ENCODE assay signal across 28 cellular contexts in the genomic region with DNA sequence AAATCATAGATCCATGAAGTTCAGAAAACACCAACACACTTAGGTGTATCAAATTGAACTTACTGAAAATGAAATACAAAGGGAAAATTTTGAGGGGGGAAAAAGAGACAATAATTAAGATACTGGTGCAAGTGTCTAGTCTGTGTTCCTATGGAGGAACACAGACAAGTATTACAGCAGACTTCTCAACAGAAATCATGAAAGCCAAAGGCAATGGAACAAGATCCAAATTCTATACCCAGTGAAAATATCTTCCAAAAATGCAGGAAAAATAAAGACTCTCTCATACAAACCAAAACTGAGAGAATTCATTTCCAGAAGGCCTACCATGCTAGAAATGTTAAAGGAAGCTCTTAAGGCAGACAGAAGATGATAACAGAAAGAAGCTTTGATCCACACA.
DNase-seq lines count a peak whose midpoint lies in the region; ATAC-seq, FAIRE-seq and TF ChIP-seq lines count a peak whose summit lies in the region.
"Had no signal": no experiment of that assay in that cellular context is flagged by ENCODE, and none has a peak within 500 bp of the region (broad histone marks: within the 10 kb centered on the region; RNA-seq: fewer than 3 reads in every experiment).

No MANE protein-coding gene starts in this region.

- H2AFZ ChIP-seq in HepG2 (ENCODE audit: low read length): no peak overlapping the region
- H2AFZ ChIP-seq in K562 (ENCODE audit: low read depth, low read length): no peak overlapping the region

- H4K20me1 ChIP-seq in HepG2 (ENCODE audit: insufficient read depth, low read length) (no peaks in the 10 kb centered on the region), K562 (replicated peaks; ENCODE audit: control insufficient read depth, insufficient read depth, low read length) (no peaks in the 10 kb centered on the region)
- H4K20me1 ChIP-seq: BLaER1 had no signal

- TF ChIP-seq CTCF in HepG2 (CRISPR knock-in tag; IDR thresholded peaks at IDR 0.05) (no peak), right lobe of liver (IDR thresholded peaks at IDR 0.05) (no peak), HEK293 (tag by site-specific recombination; IDR thresholded peaks at IDR 0.05) (no peak), WTC11 (IDR thresholded peaks at IDR 0.05) (no peak), K562 (IDR thresholded peaks at IDR 0.05 in 2 of 3, conservative IDR thresholded peaks at IDR 0.05 in 1 of 3; ENCODE audit: insufficient read depth in 2 of 3, low read depth in 1 of 3, low read length in 3 of 3) (no peak), stomach (IDR thresholded peaks at IDR 0.05) (no peak)

- H3K27ac Mint-ChIP-seq in WTC11: no peak overlapping the region
- H3K27ac Mint-ChIP-seq: CD14-positive monocyte; CD4-positive, alpha-beta memory T cell; CD4-positive, CD25-positive, alpha-beta regulatory T cell had no signal

- no peak overlapping the region for H3K9ac ChIP-seq in HepG2 (ENCODE audit: insufficient read depth, low read depth, low read length)
- H3K9ac ChIP-seq in K562 (ENCODE audit: insufficient read depth in 1 of 2, low read depth in 2 of 2, low read length in 2 of 2): no peak overlapping the region
- H3K9ac ChIP-seq: BLaER1 had no signal

- H3K4me3 Mint-ChIP-seq in WTC11: no peak overlapping the region
- H3K4me3 Mint-ChIP-seq: CD14-positive monocyte; CD4-positive, alpha-beta memory T cell; CD4-positive, CD25-positive, alpha-beta regulatory T cell; CD8-positive, alpha-beta memory T cell had no signal

- BruUV-seq in HepG2 (replicated peaks; lab: Mats Ljungman, UMichigan) (no TSS peak), K562 (replicated peaks; lab: Mats Ljungman, UMichigan) (no TSS peak)

- H3K4me2 ChIP-seq in HepG2 (ENCODE audit: low read depth, low read length): no peak overlapping the region
- no peak overlapping the region for H3K4me2 ChIP-seq in K562 (ENCODE audit: insufficient read depth, low read length)
- H3K4me2 ChIP-seq: BLaER1 had no signal

- peaks cover 7% of the 10 kb centered on the region for H3K36me3 Mint-ChIP-seq in WTC11
- H3K36me3 Mint-ChIP-seq: CD14-positive monocyte; CD4-positive, CD25-positive, alpha-beta regulatory T cell had no signal

- no peaks in the 10 kb centered on the region for H3K27me3 ChIP-seq in HepG2 (ENCODE audit: control insufficient read depth in 1 of 2, insufficient read depth in 2 of 2, low read length in 2 of 2)
- H3K27me3 ChIP-seq in right lobe of liver: no peaks in the 10 kb centered on the region
- H3K27me3 ChIP-seq in K562 (ENCODE audit: control insufficient read depth in 2 of 2, insufficient read depth in 2 of 2, low read length in 2 of 2): no peaks in the 10 kb centered on the region
- H3K27me3 ChIP-seq in stomach: no peaks in the 10 kb centered on the region
- H3K27me3 ChIP-seq: BE2C, BLaER1 had no signal

- H3K9me3 Mint-ChIP-seq in WTC11: peaks cover 39% of the 10 kb centered on the region

- FAIRE-seq in HepG2 (lab: Jason Lieb, UNC) (no peak), K562 (lab: Jason Lieb, UNC) (no peak), frontal cortex (lab: Jason Lieb, UNC) (no peak)
- FAIRE-seq: A204.1, G401.6, GM12891, GM19239 had no signal

- H3K79me2 ChIP-seq in HepG2 (ENCODE audit: insufficient read depth, low read length) (no peaks in the 10 kb centered on the region), K562 (ENCODE audit: control insufficient read depth, insufficient read depth, low read length) (no peaks in the 10 kb centered on the region)

- no peaks in the 10 kb centered on the region for H3K4me1 Mint-ChIP-seq in WTC11
- H3K4me1 Mint-ChIP-seq: CD14-positive monocyte; CD4-positive, alpha-beta memory T cell; CD4-positive, CD25-positive, alpha-beta regulatory T cell; CD8-positive, alpha-beta memory T cell had no signal

- H3K27ac ChIP-seq in HepG2 (ENCODE audit: extremely low read length, insufficient read depth, low read length) (no peak overlapping the region), right lobe of liver (no peak overlapping the region), HEK293 (ENCODE audit: extremely low read depth, low read depth, low read length) (no peak overlapping the region), K562 (ENCODE audit: extremely low read depth, low read depth, low read length) (no peak overlapping the region), stomach (no peak overlapping the region)
- H3K27ac ChIP-seq: BLaER1 had no signal

- H3K4me1 ChIP-seq in HepG2 (ENCODE audit: insufficient read depth, low read length) (peaks cover 7% of the 10 kb centered on the region), right lobe of liver (no peaks in the 10 kb centered on the region), HEK293 (ENCODE audit: control insufficient read depth, insufficient read depth, low read length) (no peaks in the 10 kb centered on the region), K562 (replicated peaks in 1 of 2; ENCODE audit: control insufficient read depth in 2 of 2, insufficient read depth in 2 of 2, low read length in 2 of 2) (no peaks in the 10 kb centered on the region), stomach (peaks cover 0 to 10% (median 0%) of the 10 kb centered on the region in 4 donors)
- H3K4me1 ChIP-seq: BE2C, BLaER1 had no signal

- no peak overlapping the region for H3K4me3 ChIP-seq in HepG2 (replicated peaks in 1 of 3; ENCODE audit: insufficient read depth in 1 of 3, low read depth in 2 of 3, low read length in 3 of 3)
- no peak overlapping the region for H3K4me3 ChIP-seq in right lobe of liver
- no peak overlapping the region for H3K4me3 ChIP-seq in HEK293 (ENCODE audit: low read depth, low read length)
- no peak overlapping the region for H3K4me3 ChIP-seq in K562
- H3K4me3 ChIP-seq in stomach: no peak overlapping the region
- H3K4me3 ChIP-seq: BLaER1 had no signal

- intact Hi-C loops in HepG2 (cut with micrococcal nuclease; ENCODE audit: unreplicated experiment) (no loop called here), right lobe of liver (cut with DNase I) (no loop called here), K562 (cut with micrococcal nuclease) (no loop called here), stomach (cut with DNase I; ENCODE audit: low total_unique reads) (no loop called here)

- H3K9me1 ChIP-seq in K562 (ENCODE audit: control insufficient read depth, insufficient read depth, low read length): no peaks in the 10 kb centered on the region

- POLR2A ChIA-PET in HepG2 (lab: Yijun Ruan, JAX) (no interaction called here), HEK293 (lab: Yijun Ruan, JAX) (no interaction called here), WTC11 (lab: Charles Lee) (no interaction called here), K562 (lab: Yijun Ruan, JAX) (no interaction called here)

- ATAC-seq in HepG2 (no peak), right lobe of liver (no peak), WTC11 (no peak), K562 (no peak)

- CTCF ChIA-PET in HepG2 (lab: Yijun Ruan, JAX; ENCODE audit: low intra/inter-chr PET ratio, low total read pairs) (no interaction called here), HEK293 (lab: Yijun Ruan, JAX) (no interaction called here), WTC11 (lab: Charles Lee) (no interaction called here), K562 (lab: Yijun Ruan, JAX; ENCODE audit: low intra/inter-chr PET ratio) (no interaction called here)

- no peak for TF ChIP-seq RAD21 in HepG2 (CRISPR knock-in tag; IDR thresholded peaks at IDR 0.05)
- no peak for TF ChIP-seq RAD21 in K562 (CRISPR knock-in tag; conservative IDR thresholded peaks at IDR 0.05 in 1 of 2, IDR thresholded peaks at IDR 0.05 in 1 of 2)

- in situ Hi-C loops in HepG2 (cut with HindIII; ENCODE audit: extremely low pct_ligation_motif_present, low pct_unique_long_range_greater_than_20kb): no loop called here
- in situ Hi-C loops in K562 (cut with MboI): no loop called here

- TF ChIP-seq POLR2A in HepG2 (IDR thresholded peaks at IDR 0.05; ENCODE audit: insufficient read depth in 1 of 2, low read depth in 2 of 2, low read length in 2 of 2): no peak
- TF ChIP-seq POLR2A in right lobe of liver (IDR thresholded peaks at IDR 0.05): no peak
- no peak for TF ChIP-seq POLR2A in K562 (conservative IDR thresholded peaks at IDR 0.05)
- no peak for TF ChIP-seq POLR2A in stomach (IDR thresholded peaks at IDR 0.05)

- peaks cover 10% of the 10 kb centered on the region for H3K27me3 Mint-ChIP-seq in WTC11 (ENCODE audit: low read depth)

- H3K36me3 ChIP-seq in HepG2 (replicated peaks in 1 of 2; ENCODE audit: control insufficient read depth in 1 of 2, insufficient read depth in 2 of 2, low read length in 2 of 2) (no peaks in the 10 kb centered on the region), right lobe of liver (no peaks in the 10 kb centered on the region), HEK293 (ENCODE audit: control insufficient read depth in 2 of 2, insufficient read depth in 1 of 2, low read length in 2 of 2) (no peaks in the 10 kb centered on the region), K562 (ENCODE audit: control insufficient read depth, insufficient read depth, low read length) (no peaks in the 10 kb centered on the region), stomach (no peaks in the 10 kb centered on the region)
- H3K36me3 ChIP-seq: BE2C, BLaER1 had no signal

- DNase-seq in HepG2 (ENCODE audit: low spot score): no peak
- DNase-seq in right lobe of liver: no peak
- no peak for DNase-seq in WTC11 (ENCODE audit: low spot score)
- no peak for DNase-seq in K562 (ENCODE audit: extremely low read depth in 1 of 4, low spot score in 3 of 4)
- DNase-seq in frontal cortex (ENCODE audit: low spot score in 2 of 2): no peak
- no peak for DNase-seq in NK-92 treated with Interleukin-12 subunit alpha and Interleukin-12 subunit beta, amount 100 ng/mL, for 24 hours (lab: John Stamatoyannopoulos, UW)
- DNase-seq in stomach: no peak
- DNase-seq: 8988T; ACHN; BE2C; C1 segment of cervical spinal cord; CD4-positive, alpha-beta memory T cell; CD4-positive, CD25-positive, alpha-beta regulatory T cell; CD8-positive, alpha-beta memory T cell; COR-L47; DMS 273 treated with DMSO at 0.1 percent for 48 hours; DMS153; DMS79; DND-41; EL; GF-D8 had no signal

- TF ChIP-seq EP300 in HepG2 (IDR thresholded peaks at IDR 0.05; ENCODE audit: low read depth in 2 of 2, low read length in 2 of 2): no peak
- no peak for TF ChIP-seq EP300 in HepG2 (CRISPR knock-in tag; IDR thresholded peaks at IDR 0.05; ENCODE audit: borderline replicate concordance)
- TF ChIP-seq EP300 in K562 (IDR thresholded peaks at IDR 0.05; ENCODE audit: low read length): no peak
- TF ChIP-seq EP300 in stomach (IDR thresholded peaks at IDR 0.05): no peak

- peaks cover 14% of the 10 kb centered on the region for H3K9me3 ChIP-seq in HepG2 (ENCODE audit: low read length)
- H3K9me3 ChIP-seq in right lobe of liver: no peaks in the 10 kb centered on the region
- no peaks in the 10 kb centered on the region for H3K9me3 ChIP-seq in HEK293 (ENCODE audit: control insufficient read depth, insufficient read depth, low read depth, low read length)
- H3K9me3 ChIP-seq in K562 (replicated peaks; ENCODE audit: control insufficient read depth, insufficient read depth, low read depth, low read length): no peaks in the 10 kb centered on the region
- H3K9me3 ChIP-seq in stomach: peaks cover 0 to 18% (median 11%) of the 10 kb centered on the region in 4 donors
- H3K9me3 ChIP-seq: BE2C had no signal

TF ChIP-seq in HepG2, 621 proteins besides CTCF, POLR2A, EP300 and RAD21 (continues in another document):
- no peak for TF ChIP-seq TRIM24 (CRISPR knock-in tag; IDR thresholded peaks at IDR 0.05)

TF ChIP-seq in WTC11, 78 proteins besides CTCF, POLR2A, EP300 and RAD21 (continues in another document):
- TF ChIP-seq RELA (CRISPR knock-in tag; IDR thresholded peaks at IDR 0.05; ENCODE audit: borderline replicate concordance): no peak

TF ChIP-seq in K562, 482 proteins besides CTCF, POLR2A, EP300 and RAD21 (continues in another document):
- TF ChIP-seq ZFP1 (CRISPR knock-in tag; IDR thresholded peaks at IDR 0.05) (peak; percentile 98), KHSRP (IDR thresholded peaks at IDR 0.05) (no peak)
